ENCODE assay signal across 11 cellular contexts in the genomic region with DNA sequence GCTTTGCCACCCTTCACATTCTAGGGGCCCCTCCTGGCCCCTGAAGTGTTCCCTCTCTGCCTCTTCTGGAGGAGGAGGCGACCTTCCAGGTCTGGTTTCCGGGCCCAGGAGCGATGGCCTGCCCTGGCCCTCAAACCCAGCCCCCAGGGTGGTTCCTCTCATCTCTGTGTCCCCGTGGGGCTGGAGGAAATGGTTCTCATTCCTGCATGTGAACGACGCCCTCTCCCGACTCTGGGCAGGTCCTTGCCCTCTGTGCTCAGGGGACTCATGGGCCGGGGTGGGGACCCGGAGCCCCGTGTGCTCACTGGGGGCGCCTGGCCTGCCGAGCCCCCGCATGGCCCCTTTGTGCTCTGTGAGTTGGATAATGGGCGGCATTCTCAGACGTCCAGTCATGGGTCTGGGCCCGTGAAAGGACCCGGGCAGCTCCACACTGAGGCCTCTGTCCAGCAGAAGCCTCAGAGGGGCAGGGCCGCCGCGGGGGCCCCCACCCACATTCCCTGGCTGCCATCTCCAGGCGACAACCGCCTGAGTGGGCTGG. TPM values are rescaled to one million over a fixed set of nuclear protein-coding genes. Genes with fewer than 3 reads are reported as not detected.
DNase-seq lines count a peak whose midpoint lies in the region; ATAC-seq, FAIRE-seq and TF ChIP-seq lines count a peak whose summit lies in the region.
"Had no signal": no experiment of that assay in that cellular context is flagged by ENCODE, and none has a peak within 500 bp of the region (broad histone marks: within the 10 kb centered on the region; RNA-seq: fewer than 3 reads in every experiment).

No MANE protein-coding gene starts in this region.

- H3K4me3 ChIP-seq in coronary artery (no peak overlapping the region), HepG2 (replicated peaks in 1 of 3; ENCODE audit: insufficient read depth in 1 of 3, low read depth in 2 of 3, low read length in 3 of 3) (peak overlapping the region in 2 of 3 experiments; percentile 31 to 69; a peak in 4 of 6 replicates), thyroid gland (replicated peaks in 1 of 3) (no peak overlapping the region)

- DNase-seq in H9 = peak; percentile 88
- DNase-seq in coronary artery (ENCODE audit: low spot score) = no peak
- peak; percentile 70 for DNase-seq in HepG2 (ENCODE audit: low spot score)
- DNase-seq in thyroid gland = no peak
- no peak for DNase-seq in DMS114 treated with DMSO at 0.1 percent for 48 hours (lab: John Stamatoyannopoulos, UW; ENCODE audit: unreplicated experiment)
- DNase-seq in DMS79 (lab: John Stamatoyannopoulos, UW) = no peak
- DNase-seq: NCI-H2029 treated with DMSO at 0.1 percent for 48 hours; stimulated activated CD4-positive, alpha-beta T cell treated with anti-CD3 and anti-CD28 coated beads, Interleukin-4, amount 100 ng/mL, for 1 hour had no signal

- no peak; the same call in 2 of the 3 replicates for TF ChIP-seq CTCF in H9 (conservative IDR thresholded peaks at IDR 0.05)
- TF ChIP-seq CTCF in coronary artery (IDR thresholded peaks at IDR 0.05) = no peak
- peak; percentile 74 for TF ChIP-seq CTCF in HepG2 (CRISPR knock-in tag; IDR thresholded peaks at IDR 0.05)
- TF ChIP-seq CTCF in thyroid gland (IDR thresholded peaks at IDR 0.05) = no peak

- H3K27ac ChIP-seq in H9 (ENCODE audit: insufficient read length, low read depth, low read length) (no peak overlapping the region), coronary artery (peak overlapping the region; percentile 56 to 76), HepG2 (ENCODE audit: extremely low read length, insufficient read depth, low read length) (peak overlapping the region; percentile 33), thyroid gland (peak overlapping the region in 2 of 3 donors; percentile 44 to 51)

- H3K23ac ChIP-seq in H9 (ENCODE audit: insufficient read length, low read depth, low read length) = no peak overlapping the region

- TF ChIP-seq POLR2A in HepG2 (IDR thresholded peaks at IDR 0.05; ENCODE audit: insufficient read depth in 1 of 2, low read depth in 2 of 2, low read length in 2 of 2) (no peak), thyroid gland (IDR thresholded peaks at IDR 0.05) (no peak)

- TF ChIP-seq EP300 in HepG2 (IDR thresholded peaks at IDR 0.05; ENCODE audit: low read depth in 2 of 2, low read length in 2 of 2) (no peak), HepG2 (CRISPR knock-in tag; IDR thresholded peaks at IDR 0.05; ENCODE audit: borderline replicate concordance) (peak; percentile 30; the same call in 1 of the 2 replicates)

- no CpG with 5 or more reads among the region's 22 CpGs for WGBS in H9 (ENCODE audit: extremely low coverage, insufficient read length, low lambda C conversion rate)
- WGBS in HepG2 (ENCODE audit: low lambda C conversion rate) = 0% methylated on average over 1 of the region's 22 CpGs
- WGBS in thyroid gland, 2 donors = 22 to 41% methylated on average over 6 to 14 of the region's 22 CpGs

- no peak overlapping the region for H3K56ac ChIP-seq in H9 (ENCODE audit: insufficient read length, low read depth, low read length)

- intact Hi-C loops in HepG2 (cut with micrococcal nuclease; ENCODE audit: unreplicated experiment) (loop anchor here (1.0 to 2.0 kb wide), 2 partner anchors 15 to 18 kb away; no protein-coding TSS in a partner anchor), thyroid gland (cut with DNase I) (no loop called here)

- no peaks in the 10 kb centered on the region for H3K36me3 ChIP-seq in HepG2 (replicated peaks in 1 of 2; ENCODE audit: control insufficient read depth in 1 of 2, insufficient read depth in 2 of 2, low read length in 2 of 2)
- H3K36me3 ChIP-seq in thyroid gland = no peaks in the 10 kb centered on the region

- H2BK12ac ChIP-seq in H9 (ENCODE audit: insufficient read length, low read depth, low read length) = no peak overlapping the region

- H4K91ac ChIP-seq in H9 (ENCODE audit: insufficient read length, low read depth, low read length) = no peak overlapping the region

- H4K5ac ChIP-seq in H9 (ENCODE audit: insufficient read length, low read depth, low read length) = no peak overlapping the region

- no peak overlapping the region for H2BK120ac ChIP-seq in H9 (ENCODE audit: low read depth, low read length, poor library complexity, severe bottlenecking)

- H3K36me3 Mint-ChIP-seq in H9 (ENCODE audit: insufficient read depth in 1 of 3, low read depth in 3 of 3) = no peaks in the 10 kb centered on the region; a peak in 1 of 7 replicates
- no peaks in the 10 kb centered on the region for H3K36me3 Mint-ChIP-seq in activated T-helper 17 cell treated with anti-CD3 and anti-CD28 coated beads, Interleukin-2, amount 50 U/mL, for 72 hours (ENCODE audit: low read depth)
- H3K36me3 Mint-ChIP-seq: mesothelial cell of epicardium had no signal

- no peak overlapping the region for H2AFZ ChIP-seq in H9 (ENCODE audit: low read length)
- no peak overlapping the region for H2AFZ ChIP-seq in HepG2 (ENCODE audit: low read length)

- no peak overlapping the region for H2BK15ac ChIP-seq in H9 (ENCODE audit: low read depth, low read length)

- no peak overlapping the region for H2BK20ac ChIP-seq in H9 (ENCODE audit: low read depth, low read length, poor library complexity, severe bottlenecking)

- no TSS peak for BruUV-seq in HepG2 (replicated peaks; lab: Mats Ljungman, UMichigan)

- TF ChIP-seq RAD21 in HepG2 (CRISPR knock-in tag; IDR thresholded peaks at IDR 0.05) = no peak

- H3K4me3 Mint-ChIP-seq in H9 = no peak overlapping the region; a peak in 1 of 5 replicates
- no peak overlapping the region for H3K4me3 Mint-ChIP-seq in activated T-helper 17 cell treated with anti-CD3 and anti-CD28 coated beads, Interleukin-2, amount 50 U/mL, for 72 hours
- H3K4me3 Mint-ChIP-seq: mesothelial cell of epicardium had no signal

- no peak overlapping the region for H4K8ac ChIP-seq in H9 (replicated peaks; ENCODE audit: insufficient read length, low read depth, low read length)

- H3K9me3 ChIP-seq in H9 (ENCODE audit: control insufficient read depth, low read depth, low read length) = no peaks in the 10 kb centered on the region
- no peaks in the 10 kb centered on the region for H3K9me3 ChIP-seq in HepG2 (ENCODE audit: low read length)
- no peaks in the 10 kb centered on the region for H3K9me3 ChIP-seq in thyroid gland

- no peaks in the 10 kb centered on the region for H3K27me3 ChIP-seq in H9 (ENCODE audit: insufficient read depth, low read length)
- H3K27me3 ChIP-seq in HepG2 (ENCODE audit: control insufficient read depth in 1 of 2, insufficient read depth in 2 of 2, low read length in 2 of 2) = no peaks in the 10 kb centered on the region; a peak in 1 of 5 replicates
- no peaks in the 10 kb centered on the region for H3K27me3 ChIP-seq in thyroid gland

- H3K4me2 ChIP-seq in H9 (ENCODE audit: insufficient read depth, insufficient read length, low read length) = no peak overlapping the region
- peak overlapping the region; percentile 80 for H3K4me2 ChIP-seq in HepG2 (ENCODE audit: low read depth, low read length)

- ATAC-seq in HepG2 (peak; percentile 47), GM21381 (IDR thresholded peaks at IDR 0.05; ENCODE audit: unreplicated experiment) (no peak)
- no peak for ATAC-seq in activated T-helper 17 cell treated with anti-CD3 and anti-CD28 coated beads, Interleukin-2, amount 50 U/mL, for 72 hours (replicated peaks)

- peaks cover 26% of the 10 kb centered on the region in 2 experiments for H3K4me1 Mint-ChIP-seq in H9
- H3K4me1 Mint-ChIP-seq in activated T-helper 17 cell treated with anti-CD3 and anti-CD28 coated beads, Interleukin-2, amount 50 U/mL, for 72 hours = no peaks in the 10 kb centered on the region

- H3K23me2 ChIP-seq in H9 (ENCODE audit: insufficient read length, low read depth, low read length, poor library complexity, severe bottlenecking) = peaks cover 4% of the 10 kb centered on the region

- no peak overlapping the region for H3T11ph ChIP-seq in H9 (ENCODE audit: low read length)

- no peak for FAIRE-seq in HepG2 (lab: Jason Lieb, UNC)

- in situ Hi-C loops in HepG2 (cut with HindIII; ENCODE audit: extremely low pct_ligation_motif_present, low pct_unique_long_range_greater_than_20kb) = no loop called here

- H3K9me3 Mint-ChIP-seq in H9 = no peaks in the 10 kb centered on the region
- no peaks in the 10 kb centered on the region for H3K9me3 Mint-ChIP-seq in activated T-helper 17 cell treated with anti-CD3 and anti-CD28 coated beads, Interleukin-2, amount 50 U/mL, for 72 hours
- H3K9me3 Mint-ChIP-seq: mesothelial cell of epicardium had no signal

- peak overlapping the region; percentile 17; the same call in 1 of the 2 replicates for H3K14ac ChIP-seq in H9 (ENCODE audit: insufficient read depth, low read length)

- H3K27ac Mint-ChIP-seq in H9 = no peak overlapping the region
- no peak overlapping the region for H3K27ac Mint-ChIP-seq in activated T-helper 17 cell treated with anti-CD3 and anti-CD28 coated beads, Interleukin-2, amount 50 U/mL, for 72 hours
- H3K27ac Mint-ChIP-seq: mesothelial cell of epicardium had no signal

- no peak overlapping the region for H3K4ac ChIP-seq in H9 (ENCODE audit: low read depth, low read length)

- H3K18ac ChIP-seq in H9 (ENCODE audit: insufficient read length, low read depth, low read length) = no peak overlapping the region

- H2AK5ac ChIP-seq in H9 (ENCODE audit: insufficient read length, low read length) = no peak overlapping the region

- POLR2A ChIA-PET in HepG2 (lab: Yijun Ruan, JAX) = interaction anchor here (2.2 to 3.8 kb wide), 2 partner anchors 14 to 16 kb away, joined by 21 to 26 read pairs; no protein-coding TSS in a partner anchor

- H3K9ac ChIP-seq in H9 (ENCODE audit: extremely low read depth, insufficient read length, low read length) (no peak overlapping the region), HepG2 (ENCODE audit: insufficient read depth, low read depth, low read length) (peak overlapping the region; percentile 59)

- H3K27me3 Mint-ChIP-seq in H9 (ENCODE audit: low read depth) = peaks cover 15% of the 10 kb centered on the region
- H3K27me3 Mint-ChIP-seq in activated T-helper 17 cell treated with anti-CD3 and anti-CD28 coated beads, Interleukin-2, amount 50 U/mL, for 72 hours = no peaks in the 10 kb centered on the region

- no peaks in the 10 kb centered on the region for H3K79me1 ChIP-seq in H9 (ENCODE audit: insufficient read depth, low read depth, low read length, poor library complexity, severe bottlenecking)

- no peak overlapping the region for H2BK5ac ChIP-seq in H9 (ENCODE audit: insufficient read length, low read length)

- H3K79me2 ChIP-seq in H9 (ENCODE audit: insufficient read depth, low read length) (no peaks in the 10 kb centered on the region), HepG2 (ENCODE audit: insufficient read depth, low read length) (no peaks in the 10 kb centered on the region)

- peaks cover 2% of the 10 kb centered on the region for H3K4me1 ChIP-seq in H9 (ENCODE audit: insufficient read depth, low read length)
- peaks cover 93% of the 10 kb centered on the region for H3K4me1 ChIP-seq in HepG2 (ENCODE audit: insufficient read depth, low read length)
- H3K4me1 ChIP-seq in thyroid gland = peaks cover 16 to 71% of the 10 kb centered on the region in 2 donors

- CTCF ChIA-PET in HepG2 (lab: Yijun Ruan, JAX; ENCODE audit: low intra/inter-chr PET ratio, low total read pairs) = no interaction called here

- H4K20me1 ChIP-seq in H9 (ENCODE audit: control insufficient read depth, insufficient read depth, insufficient read length) (no peaks in the 10 kb centered on the region), HepG2 (ENCODE audit: insufficient read depth, low read length) (no peaks in the 10 kb centered on the region)

RNA-seq across cellular contexts. Expression of a gene that starts 5.4 kb away (rescaled TPM):
- total RNA-seq in H9 (2021) = 48.4 and 50.9 TPM in 2 replicates
- total RNA-seq in HepG2 (2016; rRNA removed; fragmentation: Illumina TruSeq; extraction: Trizol) = 15.9 and 25.3 TPM in 2 replicates
- 6.6 and 10.2 TPM in 2 replicates for total RNA-seq in HepG2 (2016; cell fraction: cytosol; rRNA removed; fragmentation: Illumina TruSeq; extraction: Trizol; ENCODE audit: low read depth)
- total RNA-seq in HepG2 (2016; cell fraction: insoluble cytoplasmic fraction; rRNA removed; fragmentation: Illumina TruSeq; extraction: Trizol) = 17.4 and 18.7 TPM in 2 replicates
- total RNA-seq in HepG2 (2016; cell fraction: membrane; rRNA removed; fragmentation: Illumina TruSeq; extraction: Trizol) = 20.1 and 23.5 TPM in 2 replicates
- 31.2 and 42.9 TPM in 2 replicates for total RNA-seq in HepG2 (2016; cell fraction: nucleus; rRNA removed; fragmentation: Illumina TruSeq; extraction: Trizol)
- polyA plus RNA-seq in HepG2 (2011; rRNA removed) = 42.0 and 51.9 TPM in 2 replicates
- 32.8 and 38.1 TPM in 2 replicates for polyA plus RNA-seq in HepG2 (2011; cell fraction: cytosol; rRNA removed)
- 227 and 266 TPM in 2 replicates for polyA plus RNA-seq in HepG2 (2011; cell fraction: nucleus; rRNA removed)
- polyA plus RNA-seq in HepG2 (2012) = 48.7 and 95.9 TPM in 2 replicates
- polyA plus RNA-seq in HepG2 (2016; cell fraction: cytosol; fragmentation: Illumina TruSeq; extraction: Trizol; ENCODE audit: low read depth) = 4.4 and 4.6 TPM in 2 replicates
- polyA plus RNA-seq in HepG2 (2016; cell fraction: insoluble cytoplasmic fraction; fragmentation: Illumina TruSeq; extraction: Trizol; ENCODE audit: low read depth) = 20.5 and 26.7 TPM in 2 replicates
- polyA plus RNA-seq in HepG2 (2016; cell fraction: membrane; fragmentation: Illumina TruSeq; extraction: Trizol; ENCODE audit: low read depth) = 14.3 and 14.5 TPM in 2 replicates
- polyA plus RNA-seq in HepG2 (2016; cell fraction: nucleus; fragmentation: Illumina TruSeq; extraction: Trizol; ENCODE audit: insufficient read depth, low read depth) = 87.9 and 89.2 TPM in 2 replicates
- polyA minus RNA-seq in HepG2 (2011; rRNA and poly(A)+ RNA removed; ENCODE audit: low replicate concordance) = 25.6 and 59.9 TPM in 2 replicates
- 30.9 and 54.1 TPM in 2 replicates for polyA minus RNA-seq in HepG2 (2011; cell fraction: cytosol; rRNA and poly(A)+ RNA removed)
- polyA minus RNA-seq in HepG2 (2011; cell fraction: nucleus; rRNA and poly(A)+ RNA removed) = 61.7 and 71.7 TPM in 2 replicates
- 10 to 100 TPM; 50.7 to 69.8 (median 60.8) TPM for total RNA-seq in thyroid gland
- total RNA-seq in activated T-helper 17 cell treated with anti-CD3 and anti-CD28 coated beads, Interleukin-2, amount 50 U/mL, for 72 hours = 1 to 10 TPM; 6.2 to 7.4 TPM

Comparison
In these comparisons a context has a peak if more than half of its experiments do, and no peak if none do; other contexts are left out.
1. DNase-seq: peak in H9 (single experiment) and HepG2 (single experiment); none in coronary artery (single experiment), thyroid gland (0 of 2), DMS114 treated with DMSO at 0.1 percent for 48 hours (single experiment) and DMS79 (single experiment).
2. H3K4me3 ChIP-seq: peak in HepG2 (2 of 3); none in coronary artery (single experiment) and thyroid gland (0 of 3).